19 cellular contexts compared by ENCODE assay signal in genomic region chr10:67912330-67912946, GRCh38. TPM values are rescaled to one million over a fixed set of nuclear protein-coding genes. Genes with fewer than 3 reads are reported as not detected.
DNase-seq lines count a peak whose midpoint lies in the region; ATAC-seq and TF ChIP-seq lines count a peak whose summit lies in the region.
"Had no signal": no experiment of that assay in that cellular context is flagged by ENCODE, and none has a peak within 500 bp of the region (broad histone marks: within the 10 kb centered on the region; RNA-seq: fewer than 3 reads in every experiment).

No MANE protein-coding gene starts in this region.

- H3K4me3 Mint-ChIP-seq in CD4-positive, alpha-beta T cell, result no peak overlapping the region
- H3K4me3 Mint-ChIP-seq: central memory CD8-positive, alpha-beta T cell; endodermal cell had no signal

- peaks cover 28% of the 10 kb centered on the region for H3K4me1 Mint-ChIP-seq in CD4-positive, alpha-beta T cell (ENCODE audit: low read depth)
- H3K4me1 Mint-ChIP-seq: endodermal cell had no signal

- no peaks in the 10 kb centered on the region for H3K27me3 Mint-ChIP-seq in CD4-positive, alpha-beta T cell
- H3K27me3 Mint-ChIP-seq: central memory CD8-positive, alpha-beta T cell had no signal

- DNase-seq in AG08395 (ENCODE audit: low spot score) (peak; percentile 18), SK-N-MC (ENCODE audit: low read depth, low spot score) (no peak), fibroblast of peridontal ligament (ENCODE audit: extremely low read depth) (peak; percentile 22), NCI-H69 (lab: John Stamatoyannopoulos, UW) (no peak)
- no peak for DNase-seq in CD4-positive, alpha-beta T cell
- no peak for DNase-seq in stimulated activated CD4-positive, alpha-beta T cell treated with anti-CD3 and anti-CD28 coated beads, Interleukin-12 subunit alpha, Interleukin-12 subunit beta, amount 100 ng/mL, for 4 hours
- DNase-seq: activated naive CD4-positive, alpha-beta T cell treated with anti-CD3 and anti-CD28 coated beads, Interleukin-2, amount 50 U/mL, for 16 hours; DMS79 treated with DMSO at 0.1 percent for 48 hours; endodermal cell; mesendoderm; NCI-H2171 treated with DMSO at 0.1 percent for 48 hours; SJCRH30; stimulated activated naive CD4-positive, alpha-beta T cell treated with Interleukin-2 at 50 U/mL for 16 hours had no signal

- no peaks in the 10 kb centered on the region for H3K27me3 ChIP-seq in CD4-positive, alpha-beta T cell (ENCODE audit: control insufficient read depth, insufficient read depth, low read length)
- H3K27me3 ChIP-seq: SJCRH30 had no signal

- H3K36me3 Mint-ChIP-seq in CD4-positive, alpha-beta T cell (ENCODE audit: low read depth), result peaks cover 96% of the 10 kb centered on the region

- CTCF ChIA-PET in CD4-positive, alpha-beta T cell (lab: Charles Lee), result no interaction called here

- intact Hi-C loops in CD4-positive, alpha-beta T cell (cut with DNase I, micrococcal nuclease), result no loop called here

- peak overlapping the region; percentile 63 for H3K27ac Mint-ChIP-seq in CD4-positive, alpha-beta T cell

- POLR2A ChIA-PET in CD4-positive, alpha-beta T cell (lab: Charles Lee), result interaction anchor here (0.6 to 0.8 kb wide), 2 partner anchors 27 to 911 kb away, joined by 4 read pairs; no protein-coding TSS in a partner anchor

- no peak for TF ChIP-seq CTCF in CD4-positive, alpha-beta T cell (IDR thresholded peaks at IDR 0.05)

- H3K9ac ChIP-seq in SK-N-MC (ENCODE audit: insufficient read length), result no peak overlapping the region

- H3K27ac ChIP-seq in CD4-positive, alpha-beta T cell (ENCODE audit: low read depth, low read length), result no peak overlapping the region
- H3K27ac ChIP-seq in SK-N-MC, result 0 out of 2 replicates have a peak overlapping the region, but pooled peaks have one; percentile 21
- H3K27ac ChIP-seq: SJCRH30, skin epidermis had no signal

- H3K9me3 ChIP-seq in CD4-positive, alpha-beta T cell (ENCODE audit: control insufficient read depth, low read length), result no peaks in the 10 kb centered on the region
- no peaks in the 10 kb centered on the region for H3K9me3 ChIP-seq in SK-N-MC (ENCODE audit: low read depth, low read length)
- H3K9me3 ChIP-seq: SJCRH30 had no signal

- no peak for ATAC-seq in CD4-positive, alpha-beta T cell (ENCODE audit: poor library complexity)
- ATAC-seq in HG02884 (IDR thresholded peaks at IDR 0.05; ENCODE audit: unreplicated experiment), result no peak
- ATAC-seq in SK-N-SH treated with all-trans-retinoic acid at 6 μM for 48 hours, result no peak
- ATAC-seq: HCT116, K562 had no signal

- H3K9me3 Mint-ChIP-seq in CD4-positive, alpha-beta T cell, result no peaks in the 10 kb centered on the region
- H3K9me3 Mint-ChIP-seq: central memory CD8-positive, alpha-beta T cell; endodermal cell had no signal

- no peak overlapping the region for H3K4me3 ChIP-seq in SK-N-MC
- H3K4me3 ChIP-seq: K562, SJCRH30, skin epidermis had no signal

- peaks cover 72% of the 10 kb centered on the region for H3K36me3 ChIP-seq in SK-N-MC (ENCODE audit: insufficient read depth, low read length)

TF ChIP-seq in SK-N-SH treated with all-trans-retinoic acid at 6 μM for 48 hours, 23 proteins besides CTCF, POLR2A, EP300 and RAD21:
- TF ChIP-seq CREB5 (CRISPR knock-in tag; IDR thresholded peaks at IDR 0.05; ENCODE audit: low read depth) (no peak), POU6F1 (CRISPR knock-in tag; IDR thresholded peaks at IDR 0.05; ENCODE audit: borderline replicate concordance, low read depth) (no peak), ISL1 (CRISPR knock-in tag; IDR thresholded peaks at IDR 0.05) (no peak), ZC3H10 (CRISPR knock-in tag; IDR thresholded peaks at IDR 0.05) (no peak), ZNF565 (CRISPR knock-in tag; conservative IDR thresholded peaks at IDR 0.05; ENCODE audit: low read depth) (no peak), ARNTL (CRISPR knock-in tag; IDR thresholded peaks at IDR 0.05; ENCODE audit: borderline replicate concordance, low read depth) (no peak), ZNF70 (CRISPR knock-in tag; IDR thresholded peaks at IDR 0.05) (no peak), ESRRG (CRISPR knock-in tag; IDR thresholded peaks at IDR 0.05) (no peak), CSRNP3 (CRISPR knock-in tag; IDR thresholded peaks at IDR 0.05) (no peak), PATZ1 (CRISPR knock-in tag; IDR thresholded peaks at IDR 0.05; ENCODE audit: borderline replicate concordance) (no peak), ZFP30 (CRISPR knock-in tag; IDR thresholded peaks at IDR 0.05) (no peak), SNAI2 (CRISPR knock-in tag; IDR thresholded peaks at IDR 0.05) (no peak), TSHZ2 (CRISPR knock-in tag; IDR thresholded peaks at IDR 0.05) (no peak)

RNA-seq across cellular contexts. Expression of gene SIRT1, which starts 28.0 kb away (rescaled TPM):
- total RNA-seq in CD4-positive, alpha-beta T cell, result 10 to 100 TPM; 57.6 to 62.9 TPM

Comparison
In these comparisons a context has a peak if more than half of its experiments do, and no peak if none do; other contexts are left out.
1. DNase-seq: peak in AG08395 (single experiment) and fibroblast of peridontal ligament (single experiment); none in CD4-positive, alpha-beta T cell (0 of 10), SK-N-MC (single experiment), stimulated activated CD4-positive, alpha-beta T cell treated with anti-CD3 and anti-CD28 coated beads, Interleukin-12 subunit alpha, Interleukin-12 subunit beta, amount 100 ng/mL, for 4 hours (single experiment) and NCI-H69 (single experiment).